In genomic region chr3:101095703-101096102, GRCh38 we compare ENCODE assay signal across 1 cellular context.
TF ChIP-seq lines count a peak whose summit lies in the region.

No MANE protein-coding gene starts in this region.

TF ChIP-seq in GM23338, 12 proteins besides CTCF, POLR2A, EP300 and RAD21 (continued from another document):
- TF ChIP-seq ZNF462 (CRISPR knock-in tag; IDR thresholded peaks at IDR 0.05) (no peak), ZNF114 (CRISPR knock-in tag; IDR thresholded peaks at IDR 0.05) (no peak), CREB1 (CRISPR knock-in tag; IDR thresholded peaks at IDR 0.05; ENCODE audit: low read depth) (no peak)
